In genomic region chr13:44107357-44108121, GRCh38 we compare ENCODE assay signal across 25 cellular contexts.
DNase-seq lines count a peak whose midpoint lies in the region; ATAC-seq, FAIRE-seq and TF ChIP-seq lines count a peak whose summit lies in the region.
"Had no signal": no experiment of that assay in that cellular context is flagged by ENCODE, and none has a peak within 500 bp of the region (broad histone marks: within the 10 kb centered on the region; RNA-seq: fewer than 3 reads in every experiment).

No MANE protein-coding gene starts in this region.

- POLR2A ChIA-PET in PC-3 (lab: Charles Lee; ENCODE audit: unreplicated experiment): no interaction called here

- H3K4me2 ChIP-seq in PC-3 (ENCODE audit: low read length): no peak overlapping the region
- no peak overlapping the region for H3K4me2 ChIP-seq in mammary epithelial cell (ENCODE audit: insufficient read depth, low read depth, low read length)

- TF ChIP-seq CTCF in PC-3 (conservative IDR thresholded peaks at IDR 0.05; ENCODE audit: low read depth, low read length) (no peak), mammary epithelial cell (conservative IDR thresholded peaks at IDR 0.05 in 1 of 2, IDR thresholded peaks at IDR 0.05 in 1 of 2; ENCODE audit: extremely low read depth in 1 of 2, insufficient read depth in 1 of 2, low read depth in 1 of 2, low read length in 2 of 2) (no peak), kidney (IDR thresholded peaks at IDR 0.05; ENCODE audit: borderline replicate concordance, extremely low read depth, insufficient read depth) (no peak)

- CTCF ChIA-PET in PC-3 (lab: Charles Lee) (no interaction called here), mammary epithelial cell (lab: Charles Lee; ENCODE audit: low non-redundant PET) (no interaction called here)

- H3K9me2 ChIP-seq in PC-3 (replicated peaks; ENCODE audit: low read length): no peaks in the 10 kb centered on the region

- intact Hi-C loops in PC-3 (cut with micrococcal nuclease) (no loop called here), mammary epithelial cell (cut with micrococcal nuclease) (no loop called here), kidney (cut with DNase I) (no loop called here), sciatic nerve (cut with DNase I) (no loop called here)

- H3K4me3 ChIP-seq in PC-3 (ENCODE audit: low read length) (no peak overlapping the region), mammary epithelial cell (replicated peaks in 1 of 3; ENCODE audit: insufficient read depth in 1 of 3, low read depth in 2 of 3, low read length in 3 of 3) (no peak overlapping the region), kidney (ENCODE audit: low read length in 2 of 2) (no peak overlapping the region), skeletal muscle tissue (ENCODE audit: low read length in 3 of 3) (no peak overlapping the region)
- H3K4me3 ChIP-seq: adrenal gland, ovary, thoracic aorta had no signal

- H3K36me3 ChIP-seq in PC-3 (ENCODE audit: low read depth, low read length) (no peaks in the 10 kb centered on the region), mammary epithelial cell (ENCODE audit: insufficient read depth, low read length) (no peaks in the 10 kb centered on the region), kidney (ENCODE audit: control insufficient read depth in 1 of 2, insufficient read depth in 2 of 2, low read length in 2 of 2) (no peaks in the 10 kb centered on the region), skeletal muscle tissue (ENCODE audit: control insufficient read depth in 3 of 3, insufficient read depth in 3 of 3, low read length in 3 of 3) (no peaks in the 10 kb centered on the region)
- H3K36me3 ChIP-seq: adrenal gland, ovary, thoracic aorta had no signal

- no peaks in the 10 kb centered on the region for H3K9me3 ChIP-seq in PC-3 (ENCODE audit: low read length)
- no peaks in the 10 kb centered on the region for H3K9me3 ChIP-seq in mammary epithelial cell (replicated peaks; ENCODE audit: insufficient read depth, low read length)
- no peaks in the 10 kb centered on the region for H3K9me3 ChIP-seq in kidney (ENCODE audit: control insufficient read depth in 1 of 2, low read length in 2 of 2)
- H3K9me3 ChIP-seq in skeletal muscle tissue (ENCODE audit: control insufficient read depth in 3 of 3, low read length in 3 of 3): no peaks in the 10 kb centered on the region
- H3K9me3 ChIP-seq: adrenal gland, ovary, thoracic aorta had no signal

- no TSS peak for BruUV-seq in PC-3 (replicated peaks; lab: Mats Ljungman, UMichigan)
- BruUV-seq in mammary epithelial cell (replicated peaks; lab: Mats Ljungman, UMichigan): no TSS peak

- H3K9ac ChIP-seq in PC-3 (ENCODE audit: low read length) (no peak overlapping the region), mammary epithelial cell (ENCODE audit: insufficient read depth, low read length) (no peak overlapping the region), kidney (ENCODE audit: low read length in 2 of 2) (no peak overlapping the region), skeletal muscle tissue (ENCODE audit: low read depth in 1 of 3, low read length in 3 of 3) (no peak overlapping the region)

- WGBS in mammary epithelial cell (ENCODE audit: low coverage, missing lambda C conversion rate): 67% methylated on average over 9 of the region's 10 CpGs

- H3K79me2 ChIP-seq in PC-3 (ENCODE audit: low read length) (no peaks in the 10 kb centered on the region), mammary epithelial cell (ENCODE audit: insufficient read depth, low read length) (no peaks in the 10 kb centered on the region)

- DNase-seq in PC-3 (no peak), mammary epithelial cell (peak; percentile 38), kidney (no peak), C1 segment of cervical spinal cord (lab: John Stamatoyannopoulos, UW) (no peak), sciatic nerve (ENCODE audit: low spot score) (no peak)
- DNase-seq: activated CD4-positive, CD25-positive, alpha-beta regulatory T cell treated with anti-CD3 and anti-CD28 coated beads, Interleukin-2, amount 50 U/mL, for 72 hours; activated CD8-positive, alpha-beta T cell treated with anti-CD3 and anti-CD28 coated beads, Interleukin-2, amount 10 ng/mL, durations not matched to agents 7 days and 5 days; activated naive CD4-positive, alpha-beta T cell; activated T-cell treated with anti-CD3 and anti-CD28 coated beads, Interleukin-2, amount 50 U/mL, for 24 hours; CD4-positive, alpha-beta memory T cell; GF-D8; H9; immature natural killer cell; KBM-7; naive thymus-derived CD4-positive, alpha-beta T cell; NCI-H187; NCI-H774; ovary; stimulated activated CD4-positive, alpha-beta T cell treated with anti-CD3 and anti-CD28 coated beads, Interleukin-1b, Interleukin-23, amount 100 ng/mL, for 48 hours had no signal

- H3K4me1 ChIP-seq in PC-3 (ENCODE audit: insufficient read depth, low read length): peaks cover 28% of the 10 kb centered on the region
- peaks cover 22% of the 10 kb centered on the region for H3K4me1 ChIP-seq in mammary epithelial cell (ENCODE audit: insufficient read depth, low read length)
- H3K4me1 ChIP-seq in kidney (ENCODE audit: control insufficient read depth in 1 of 2, insufficient read depth in 1 of 2, low read depth in 1 of 2, low read length in 2 of 2): peaks cover 21 to 44% of the 10 kb centered on the region in 2 donors
- H3K4me1 ChIP-seq in skeletal muscle tissue (ENCODE audit: control insufficient read depth in 3 of 3, insufficient read depth in 3 of 3, low read length in 3 of 3): peaks cover 7 to 11% (median 9%) of the 10 kb centered on the region in 3 donors

- no peak for FAIRE-seq in kidney (lab: Jason Lieb, UNC)

- H3K27ac ChIP-seq in PC-3 (ENCODE audit: low read length): peak overlapping the region; percentile 49
- H3K27ac ChIP-seq in mammary epithelial cell (ENCODE audit: insufficient read depth, low read depth, low read length): no peak overlapping the region
- peak overlapping the region; percentile 55 to 71 for H3K27ac ChIP-seq in kidney (ENCODE audit: low read depth in 2 of 2, low read length in 2 of 2)
- H3K27ac ChIP-seq in skeletal muscle tissue (ENCODE audit: low read depth, low read length): peak overlapping the region; percentile 25
- H3K27ac ChIP-seq: ovary, thoracic aorta had no signal

- dilution Hi-C loops in mammary epithelial cell (cut with HindIII; ENCODE audit: low sequenced_read_pairs): loop anchor here (5.0 kb wide), 1 partner anchor 45 kb away; no protein-coding TSS in a partner anchor

- ATAC-seq in PC-3: no peak
- ATAC-seq in HG03571 (IDR thresholded peaks at IDR 0.05; ENCODE audit: unreplicated experiment): no peak
- ATAC-seq in sciatic nerve: no peak
- no peak for ATAC-seq in HG03280 (IDR thresholded peaks at IDR 0.05; ENCODE audit: unreplicated experiment)
- ATAC-seq: activated CD8-positive, alpha-beta T cell treated with anti-CD3 and anti-CD28 coated beads, Interleukin-2, amount 10 ng/mL, durations not matched to agents 7 days and 5 days; naive thymus-derived CD4-positive, alpha-beta T cell; stimulated activated effector memory CD8-positive, alpha-beta T cell treated with anti-CD3 and anti-CD28 coated beads, Interleukin-12 subunit alpha, Interleukin-12 subunit beta, amount 100 ng/mL, for 72 hours had no signal

- H2AFZ ChIP-seq in PC-3 (ENCODE audit: low read length) (no peak overlapping the region), mammary epithelial cell (ENCODE audit: low read depth, low read length) (no peak overlapping the region)

- H3K27me3 ChIP-seq in PC-3 (ENCODE audit: low read length) (no peaks in the 10 kb centered on the region), mammary epithelial cell (ENCODE audit: insufficient read depth, low read length) (no peaks in the 10 kb centered on the region), skeletal muscle tissue (ENCODE audit: control insufficient read depth in 3 of 3, insufficient read depth in 3 of 3, low read length in 3 of 3) (no peaks in the 10 kb centered on the region)
- H3K27me3 ChIP-seq: adrenal gland, ovary had no signal

- in situ Hi-C loops in mammary epithelial cell (cut with MboI; ENCODE audit: low sequenced_read_pairs in 2 of 2): no loop called here

- no peaks in the 10 kb centered on the region for H4K20me1 ChIP-seq in PC-3 (ENCODE audit: low read length)
- no peaks in the 10 kb centered on the region for H4K20me1 ChIP-seq in mammary epithelial cell (ENCODE audit: insufficient read depth, low read length)

- no peaks in the 10 kb centered on the region for H3F3A ChIP-seq in PC-3 (ENCODE audit: low read length, unreplicated experiment)
